Comparison of ENCODE assay signal across 1 cellular context in the genomic region with DNA sequence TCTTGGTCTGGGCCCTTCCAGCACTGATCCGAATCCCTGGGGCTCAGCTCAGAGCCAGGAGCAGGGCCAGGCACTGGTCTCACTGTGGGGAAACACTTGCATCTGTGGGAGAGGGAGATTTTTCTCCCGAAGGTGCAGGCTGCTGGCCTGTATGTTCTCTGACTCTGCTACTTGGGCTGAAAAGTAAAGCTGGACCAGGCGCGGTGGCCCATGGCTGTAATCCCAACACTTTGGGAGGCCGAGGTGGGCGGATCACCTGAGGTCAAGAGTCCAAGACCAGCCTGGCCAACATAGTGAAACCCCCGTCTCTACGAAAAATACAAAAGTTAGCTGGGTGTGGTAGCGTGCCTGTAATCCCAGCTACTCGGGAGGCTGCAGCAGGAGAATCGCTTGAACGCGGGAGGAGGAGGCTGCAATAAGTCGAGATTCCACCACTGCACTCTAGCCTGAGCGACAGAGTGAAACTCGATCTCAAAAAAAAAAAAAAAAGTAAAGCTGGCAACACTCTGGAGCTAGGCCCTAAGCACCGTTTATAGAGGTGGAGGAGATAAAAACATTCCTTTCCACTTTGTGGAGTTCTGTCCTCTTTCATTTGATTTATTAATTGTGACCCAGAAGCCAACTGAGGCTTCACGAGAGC.
TF ChIP-seq lines count a peak whose summit lies in the region.

No MANE protein-coding gene starts in this region.

TF ChIP-seq in HepG2, 621 proteins besides CTCF, POLR2A, EP300 and RAD21:
- TF ChIP-seq ZFP1 (CRISPR knock-in tag; IDR thresholded peaks at IDR 0.05) = no peak
- no peak for TF ChIP-seq TFE3 (CRISPR knock-in tag; IDR thresholded peaks at IDR 0.05)
- 0 out of 2 replicates have a peak, but pooled peaks have one; percentile 30 for TF ChIP-seq ZNF770 (CRISPR knock-in tag; IDR thresholded peaks at IDR 0.05)
- TF ChIP-seq ZNF274 (CRISPR knock-in tag; IDR thresholded peaks at IDR 0.05) = no peak
- TF ChIP-seq ZNF121 (CRISPR knock-in tag; IDR thresholded peaks at IDR 0.05) = peak; percentile 91
- no peak for TF ChIP-seq ZNF468 (CRISPR knock-in tag; IDR thresholded peaks at IDR 0.05)
